ENCODE assay signal across 11 cellular contexts in genomic region chr5:115815006-115815692, GRCh38. TPM values are rescaled to one million over a fixed set of nuclear protein-coding genes. Genes with fewer than 3 reads are reported as not detected.
DNase-seq lines count a peak whose midpoint lies in the region; ATAC-seq, FAIRE-seq and TF ChIP-seq lines count a peak whose summit lies in the region.
"Had no signal": no experiment of that assay in that cellular context is flagged by ENCODE, and none has a peak within 500 bp of the region (broad histone marks: within the 10 kb centered on the region; RNA-seq: fewer than 3 reads in every experiment).

No MANE protein-coding gene starts in this region.

- H3K4me1 Mint-ChIP-seq in activated T-cell treated with anti-CD3 and anti-CD28 coated beads, Interleukin-2, amount 50 U/mL, for 4 hours (ENCODE audit: low read depth) = peaks cover 17% of the 10 kb centered on the region
- H3K4me1 Mint-ChIP-seq in memory B cell = peaks cover 15% of the 10 kb centered on the region

- TF ChIP-seq RAD21 in GM12878 (IDR thresholded peaks at IDR 0.05; ENCODE audit: insufficient read depth, low read depth, low read length) = no peak

- SMC1A ChIA-PET in GM12878 (lab: Charles Lee; ENCODE audit: uncharacterized antibody, unreplicated experiment) = no interaction called here

- CTCF ChIA-PET in GM12878 (lab: Yijun Ruan, JAX) = no interaction called here

- RAD21 ChIA-PET in GM12878 (lab: Charles Lee; ENCODE audit: unreplicated experiment) = interaction anchor here (1.3 kb wide), 1 partner anchor 17 kb away, joined by 3 read pairs; no protein-coding TSS in a partner anchor

- H3K9ac ChIP-seq in GM12878 (ENCODE audit: control insufficient read depth, insufficient read depth, low read length) = no peak overlapping the region

- no peaks in the 10 kb centered on the region for H3K36me3 ChIP-seq in GM12878 (ENCODE audit: control insufficient read depth in 2 of 2, insufficient read depth in 2 of 2, low read length in 1 of 2)
- H3K36me3 ChIP-seq in tibial artery = peaks cover 0 to 4% (median 0%) of the 10 kb centered on the region in 3 donors

- H3K4me1 ChIP-seq in GM12878 (ENCODE audit: control insufficient read depth, insufficient read depth, low read length) = no peaks in the 10 kb centered on the region
- peaks cover 0 to 19% (median 11%) of the 10 kb centered on the region in 4 donors for H3K4me1 ChIP-seq in tibial artery

- POLR2A ChIA-PET in GM12878 (lab: Charles Lee) = interaction anchor here (0.5 kb wide), 1 partner anchor 712 kb away, joined by 4 read pairs; no protein-coding TSS in a partner anchor

- no peak overlapping the region for H3K4me2 ChIP-seq in GM12878 (ENCODE audit: control insufficient read depth, insufficient read depth)

- H3K27me3 ChIP-seq in GM12878 (replicated peaks in 1 of 2; ENCODE audit: control insufficient read depth in 2 of 2, insufficient read depth in 2 of 2, low read length in 1 of 2) = peaks cover 12 to 23% of the 10 kb centered on the region in 2 experiments
- H3K27me3 ChIP-seq in tibial artery = peaks cover 0 to 30% of the 10 kb centered on the region in 2 donors

- no peak for DNase-seq in activated T-cell treated with anti-CD3 and anti-CD28 coated beads, Interleukin-2, amount 50 U/mL, for 4 hours
- no peak for DNase-seq in activated T-cell treated with anti-CD3 and anti-CD28 coated beads, Interleukin-2, amount 50 U/mL, for 48 hours
- DNase-seq in GM12878 (ENCODE audit: low read depth, low spot score) (no peak), memory B cell (ENCODE audit: low spot score in 2 of 2) (no peak), tibial artery (no peak), cerebellar nuclear complex (lab: John Stamatoyannopoulos, UW) (no peak), H4 (ENCODE audit: low spot score) (no peak), RPMI8226 (no peak)
- DNase-seq: DMS79, left colon, NCI-H1694 had no signal

- in situ Hi-C loops in GM12878 (cut with MboI) = no loop called here

- no peak overlapping the region for H3K27ac ChIP-seq in GM12878 (ENCODE audit: control insufficient read depth, insufficient read depth)
- H3K27ac ChIP-seq in tibial artery = peak overlapping the region; percentile 53 to 72

- H3K79me2 ChIP-seq in GM12878 (ENCODE audit: control insufficient read depth, insufficient read depth, low read length) = no peaks in the 10 kb centered on the region

- TF ChIP-seq POLR2A in GM12878 (IDR thresholded peaks at IDR 0.05; ENCODE audit: low read depth, low read length) = no peak

- no peaks in the 10 kb centered on the region for H4K20me1 ChIP-seq in GM12878 (ENCODE audit: control insufficient read depth, insufficient read depth)

- no peak overlapping the region for H3K27ac Mint-ChIP-seq in memory B cell

- TF ChIP-seq EP300 in GM12878 (IDR thresholded peaks at IDR 0.05; ENCODE audit: borderline replicate concordance in 1 of 2, control insufficient read depth in 1 of 2, low read depth in 2 of 2, low read length in 2 of 2) = no peak

- peaks cover 63% of the 10 kb centered on the region for H3K27me3 Mint-ChIP-seq in activated T-cell treated with anti-CD3 and anti-CD28 coated beads, Interleukin-2, amount 50 U/mL, for 4 hours (ENCODE audit: low read depth)
- H3K27me3 Mint-ChIP-seq in memory B cell = peaks cover 31% of the 10 kb centered on the region

- peak overlapping the region; percentile 33 for H3K4me3 Mint-ChIP-seq in activated T-cell treated with anti-CD3 and anti-CD28 coated beads, Interleukin-2, amount 50 U/mL, for 4 hours
- peak overlapping the region; percentile 65 for H3K4me3 Mint-ChIP-seq in memory B cell

- H2AFZ ChIP-seq in GM12878 (ENCODE audit: control insufficient read depth, low read depth, low read length) = no peak overlapping the region

- no peak for FAIRE-seq in GM12878 (lab: Jason Lieb, UNC)

- no TSS peak for BruUV-seq in GM12878 (replicated peaks; lab: Mats Ljungman, UMichigan)

- H3K9me3 ChIP-seq in GM12878 (replicated peaks; ENCODE audit: control insufficient read depth, insufficient read depth, low read length) (no peaks in the 10 kb centered on the region), tibial artery (no peaks in the 10 kb centered on the region)

- no peak for TF ChIP-seq CTCF in GM12878 (IDR thresholded peaks at IDR 0.05 in 2 of 3, conservative IDR thresholded peaks at IDR 0.05 in 1 of 3; ENCODE audit: control insufficient read depth in 2 of 3, extremely low read depth in 1 of 3, insufficient read depth in 1 of 3, low read depth in 3 of 3, low read length in 3 of 3)
- TF ChIP-seq CTCF in tibial artery (IDR thresholded peaks at IDR 0.05) = no peak

- H3K4me3 ChIP-seq in GM12878 = no peak overlapping the region
- peak overlapping the region; percentile 51 to 59 for H3K4me3 ChIP-seq in tibial artery

- intact Hi-C loops in GM12878 (cut with micrococcal nuclease; ENCODE audit: unreplicated experiment) = no loop called here
- intact Hi-C loops in tibial artery (cut with DNase I; ENCODE audit: low total_unique reads) = no loop called here

- 18% methylated on average over 21 of the region's 21 CpGs for WGBS in GM12878 (ENCODE audit: insufficient coverage, insufficient replicate concordance, low lambda C conversion rate, missing lambda C conversion rate)

- H3K36me3 Mint-ChIP-seq in activated T-cell treated with anti-CD3 and anti-CD28 coated beads, Interleukin-2, amount 50 U/mL, for 4 hours (ENCODE audit: insufficient read depth) = no peaks in the 10 kb centered on the region
- no peaks in the 10 kb centered on the region for H3K36me3 Mint-ChIP-seq in memory B cell

- H3K9me3 Mint-ChIP-seq in activated T-cell treated with anti-CD3 and anti-CD28 coated beads, Interleukin-2, amount 50 U/mL, for 4 hours = no peaks in the 10 kb centered on the region
- H3K9me3 Mint-ChIP-seq in memory B cell = no peaks in the 10 kb centered on the region

- no peak for ATAC-seq in activated T-cell treated with anti-CD3 and anti-CD28 coated beads, Interleukin-2, amount 50 U/mL, for 4 hours
- ATAC-seq in GM12878 = no peak
- ATAC-seq in memory B cell (ENCODE audit: low read depth) = peak; percentile 40
- ATAC-seq: left colon had no signal

RNA-seq across cellular contexts. Expression of gene CDO1, which starts 1.3 kb away (rescaled TPM):
- total RNA-seq in activated T-cell treated with anti-CD3 and anti-CD28 coated beads, Interleukin-2, amount 50 U/mL, for 4 hours = under 1 TPM in 2 of 3 donors, not detected in 1; 0.26 to 0.28 TPM
- total RNA-seq in GM12878 (2013; cell fraction: nucleolus; rRNA removed) = not detected in 2 replicates
- total RNA-seq in GM12878 (2014; rRNA removed) (not detected in 2 replicates), GM12878 (2014; rRNA removed; fragmentation: Illumina TruSeq; extraction: Trizol) (not detected in 2 replicates), GM12878 (2021) (not detected in 2 replicates)
- not detected for polyA plus RNA-seq in GM12878 (2011; ENCODE audit: low read depth)
- polyA plus RNA-seq in GM12878 (2011; rRNA removed) (not detected in 2 replicates), GM12878 (2014; fragmentation: Illumina TruSeq; extraction: Trizol) (not detected in 2 replicates), GM12878 (2014; fragmentation: Nextera tagmentation; extraction: Ambion mirVana) (under 1 TPM in 1 of 2 experiments, not detected in 1; 0.05 TPM), GM12878 (2014; rRNA removed) (not detected in 2 replicates), GM12878 (2016; fragmentation: Nextera tagmentation; extraction: Ambion mirVana) (not detected)
- not detected in 2 replicates for polyA plus RNA-seq in GM12878 (2011; cell fraction: cytosol; rRNA removed)
- 0.18 TPM in 1 of 2 replicates, not detected in the other for polyA plus RNA-seq in GM12878 (2011; cell fraction: nucleus; rRNA removed)
- not detected in 2 replicates for polyA plus RNA-seq in GM12878 (2012)
- not detected in 2 replicates for polyA minus RNA-seq in GM12878 (2011; rRNA and poly(A)+ RNA removed)
- not detected in 2 replicates for polyA minus RNA-seq in GM12878 (2011; cell fraction: cytosol; rRNA and poly(A)+ RNA removed)
- not detected in 2 replicates for polyA minus RNA-seq in GM12878 (2011; cell fraction: nucleus; rRNA and poly(A)+ RNA removed)
- total RNA-seq in H4 (2014; rRNA removed; shearing (Covaris generic)) = 0.74 and 1.3 TPM in 2 replicates

RNA-seq across cellular contexts. Expression of gene ATG12, which starts 26.2 kb away (rescaled TPM):
- total RNA-seq in activated T-cell treated with anti-CD3 and anti-CD28 coated beads, Interleukin-2, amount 50 U/mL, for 4 hours = 10 to 100 TPM; 36.0 to 46.4 (median 41.4) TPM
- 114 and 119 TPM in 2 replicates for total RNA-seq in GM12878 (2013; cell fraction: nucleolus; rRNA removed)
- 23.2 and 32.5 TPM in 2 replicates for total RNA-seq in GM12878 (2014; rRNA removed)
- total RNA-seq in GM12878 (2014; rRNA removed; fragmentation: Illumina TruSeq; extraction: Trizol) = 39.7 and 41.0 TPM in 2 replicates
- total RNA-seq in GM12878 (2021) = 26.9 and 28.9 TPM in 2 replicates
- 45.0 TPM for polyA plus RNA-seq in GM12878 (2011; ENCODE audit: low read depth)
- 89.4 and 153 TPM in 2 replicates for polyA plus RNA-seq in GM12878 (2011; rRNA removed)
- polyA plus RNA-seq in GM12878 (2011; cell fraction: cytosol; rRNA removed) = 24.3 and 32.8 TPM in 2 replicates
- 55.0 and 62.4 TPM in 2 replicates for polyA plus RNA-seq in GM12878 (2011; cell fraction: nucleus; rRNA removed)
- 49.8 and 66.4 TPM in 2 replicates for polyA plus RNA-seq in GM12878 (2012)
- polyA plus RNA-seq in GM12878 (2014; fragmentation: Illumina TruSeq; extraction: Trizol) = 50.7 and 57.0 TPM in 2 replicates
- 10 to 100 TPM; 67.4 to 92.0 TPM for polyA plus RNA-seq in GM12878 (2014; fragmentation: Nextera tagmentation; extraction: Ambion mirVana)
- 24.3 and 32.9 TPM in 2 replicates for polyA plus RNA-seq in GM12878 (2014; rRNA removed)
- polyA plus RNA-seq in GM12878 (2016; fragmentation: Nextera tagmentation; extraction: Ambion mirVana) = 10 to 100 TPM; 66.6 to 72.1 TPM
- 42.0 and 52.8 TPM in 2 replicates for polyA minus RNA-seq in GM12878 (2011; rRNA and poly(A)+ RNA removed)
- 12.5 and 13.5 TPM in 2 replicates for polyA minus RNA-seq in GM12878 (2011; cell fraction: cytosol; rRNA and poly(A)+ RNA removed)
- 68.3 and 90.7 TPM in 2 replicates for polyA minus RNA-seq in GM12878 (2011; cell fraction: nucleus; rRNA and poly(A)+ RNA removed)
- total RNA-seq in H4 (2014; rRNA removed; shearing (Covaris generic)) = 63.5 and 76.1 TPM in 2 replicates

RNA-seq across cellular contexts. Expression of gene AP3S1, which starts 26.6 kb away (rescaled TPM):
- 10 to 100 TPM; 42.0 to 53.0 (median 48.5) TPM for total RNA-seq in activated T-cell treated with anti-CD3 and anti-CD28 coated beads, Interleukin-2, amount 50 U/mL, for 4 hours
- total RNA-seq in GM12878 (2013; cell fraction: nucleolus; rRNA removed) = 61.1 and 67.3 TPM in 2 replicates
- total RNA-seq in GM12878 (2014; rRNA removed) (37.1 and 53.6 TPM in 2 replicates), GM12878 (2014; rRNA removed; fragmentation: Illumina TruSeq; extraction: Trizol) (62.5 and 73.3 TPM in 2 replicates), GM12878 (2021) (45.6 and 57.4 TPM in 2 replicates)
- polyA plus RNA-seq in GM12878 (2011; ENCODE audit: low read depth) = 148 TPM
- polyA plus RNA-seq in GM12878 (2011; rRNA removed) (137 and 319 TPM in 2 replicates), GM12878 (2014; fragmentation: Illumina TruSeq; extraction: Trizol) (78.4 and 128 TPM in 2 replicates), GM12878 (2014; fragmentation: Nextera tagmentation; extraction: Ambion mirVana) (10 to 100 TPM; 36.4 to 48.5 TPM), GM12878 (2014; rRNA removed) (48.6 and 61.7 TPM in 2 replicates), GM12878 (2016; fragmentation: Nextera tagmentation; extraction: Ambion mirVana) (100 to 1,000 TPM; 103 to 104 TPM)
- polyA plus RNA-seq in GM12878 (2011; cell fraction: cytosol; rRNA removed) = 23.7 and 33.5 TPM in 2 replicates
- polyA plus RNA-seq in GM12878 (2011; cell fraction: nucleus; rRNA removed) = 24.0 and 25.8 TPM in 2 replicates
- polyA plus RNA-seq in GM12878 (2012) = 216 and 265 TPM in 2 replicates
- 33.3 and 33.7 TPM in 2 replicates for polyA minus RNA-seq in GM12878 (2011; rRNA and poly(A)+ RNA removed)
- polyA minus RNA-seq in GM12878 (2011; cell fraction: cytosol; rRNA and poly(A)+ RNA removed) = 19.3 and 19.4 TPM in 2 replicates
- polyA minus RNA-seq in GM12878 (2011; cell fraction: nucleus; rRNA and poly(A)+ RNA removed) = 19.9 and 23.6 TPM in 2 replicates
- total RNA-seq in H4 (2014; rRNA removed; shearing (Covaris generic)) = 136 and 195 TPM in 2 replicates
